ENCODE assay signal across 8 cellular contexts in genomic region chr16:4414187-4414909, GRCh38. TPM values are rescaled to one million over a fixed set of nuclear protein-coding genes. Genes with fewer than 3 reads are reported as not detected.
A peak's percentile ranks its signal among the peaks of the same experiment; 100 is the strongest.
DNase-seq lines count a peak whose midpoint lies in the region; ATAC-seq, FAIRE-seq and TF ChIP-seq lines count a peak whose summit lies in the region.

No MANE protein-coding gene starts in this region.

- peaks cover 0 to 5% (median 0%) of the 10 kb centered on the region in 3 donors for H3K4me1 ChIP-seq in pancreas
- H3K4me1 ChIP-seq in aorta (ENCODE audit: control insufficient read depth in 1 of 2, insufficient read depth in 2 of 2, low read length in 2 of 2) = no peaks in the 10 kb centered on the region

- TF ChIP-seq CTCF in HL-60 (IDR thresholded peaks at IDR 0.05; ENCODE audit: insufficient read depth, low read length) (no peak), pancreas (IDR thresholded peaks at IDR 0.05) (no peak)

- no peak for FAIRE-seq in pancreas (lab: Jason Lieb, UNC)

- H3K9me3 ChIP-seq in pancreas = no peaks in the 10 kb centered on the region
- H3K9me3 ChIP-seq in aorta (ENCODE audit: control insufficient read depth, low read length) = no peaks in the 10 kb centered on the region

- H3K4me3 ChIP-seq in HL-60 (replicated peaks; ENCODE audit: insufficient read depth, low read length) (peak overlapping the region; percentile 83), skeletal muscle cell (ENCODE audit: low read depth, low read length) (peak overlapping the region; percentile 96), pancreas (no peak overlapping the region), aorta (ENCODE audit: low read length in 2 of 2) (no peak overlapping the region)

- peak; percentile 38 for DNase-seq in CD1c-positive myeloid dendritic cell (ENCODE audit: extremely low spot score)
- no peak for DNase-seq in HL-60 (ENCODE audit: low read depth in 1 of 2, low spot score in 1 of 2)
- DNase-seq in activated T-cell treated with anti-CD3 and anti-CD28 coated beads, Interleukin-2, amount 50 U/mL, for 1 hour = peak; percentile 69
- DNase-seq in skeletal muscle cell (ENCODE audit: low read depth) = no peak
- DNase-seq in pancreas = no peak
- DNase-seq in GOT3 (lab: John Stamatoyannopoulos, UW) = no peak
- DNase-seq in aorta = no peak

- intact Hi-C loops in pancreas (cut with DNase I) (no loop called here), aorta (cut with DNase I) (no loop called here)

- ATAC-seq in GM19468 (IDR thresholded peaks at IDR 0.05; ENCODE audit: extremely low read depth, unreplicated experiment) (peak; percentile 53), pancreas (no peak), aorta (ENCODE audit: low FRiP score) (no peak)

- H3K27me3 ChIP-seq in HL-60 (ENCODE audit: insufficient read depth, poor library complexity, severe bottlenecking) (no peaks in the 10 kb centered on the region), pancreas (no peaks in the 10 kb centered on the region), aorta (ENCODE audit: control insufficient read depth in 1 of 2, insufficient read depth in 2 of 2, low read length in 1 of 2) (no peaks in the 10 kb centered on the region)

- H3K27ac ChIP-seq in HL-60 (replicated peaks) = peak overlapping the region; percentile 83; the same call in 1 of the 2 replicates
- no peak overlapping the region for H3K27ac ChIP-seq in pancreas
- H3K27ac ChIP-seq in aorta (ENCODE audit: low read depth in 1 of 2, low read length in 2 of 2) = no peak overlapping the region

- H3K36me3 ChIP-seq in pancreas (no peaks in the 10 kb centered on the region), aorta (ENCODE audit: control insufficient read depth in 1 of 2, insufficient read depth in 2 of 2, low read length in 1 of 2) (peaks cover 0 to 1% of the 10 kb centered on the region in 2 donors)

- 80 to 89% methylated on average over 7 of the region's 7 CpGs for WGBS in pancreas, 2 donors
- WGBS in aorta, 2 donors = 87 to 94% methylated on average over 7 of the region's 7 CpGs

RNA-seq across cellular contexts. Expression of gene CORO7, which starts 2.0 kb away (rescaled TPM):
- total RNA-seq in pancreas (10 to 100 TPM in 4 of 6 donors, 1 to 10 TPM in 2; 8.4 to 21.4 (median 14.2) TPM), aorta (10 to 100 TPM; 42.6 to 60.1 TPM)
- polyA plus RNA-seq in pancreas (10 to 100 TPM; 26.7 to 29.6 TPM), aorta (10 to 100 TPM; 15.3 to 38.8 TPM)

RNA-seq across cellular contexts. Expression of gene DNAJA3, which starts 11.3 kb away (rescaled TPM):
- total RNA-seq in pancreas (10 to 100 TPM; 21.0 to 33.7 (median 21.5) TPM), aorta (10 to 100 TPM; 22.7 to 26.6 TPM)
- polyA plus RNA-seq in pancreas (10 to 100 TPM; 20.3 to 23.0 TPM), aorta (10 to 100 TPM; 16.0 to 19.1 TPM)

RNA-seq across cellular contexts. Expression of gene VASN, which starts 42.7 kb away (rescaled TPM):
- total RNA-seq in pancreas (10 to 100 TPM in 1 of 6 donors, 1 to 10 TPM in 5; 3.1 to 10.1 (median 7.9) TPM), aorta (100 to 1,000 TPM in 1 of 2 donors, 10 to 100 TPM in 1; 67.0 to 120 TPM)
- polyA plus RNA-seq in pancreas (10 to 100 TPM in 1 of 2 donors, 1 to 10 TPM in 1; 9.0 to 14.8 TPM), aorta (10 to 100 TPM; 21.7 to 51.3 TPM)

Comparison
In these comparisons a context has a peak if more than half of its experiments do, and no peak if none do; other contexts are left out.
1. DNase-seq: peak in CD1c-positive myeloid dendritic cell (single experiment) and activated T-cell treated with anti-CD3 and anti-CD28 coated beads, Interleukin-2, amount 50 U/mL, for 1 hour (single experiment); none in HL-60 (0 of 2), skeletal muscle cell (single experiment), pancreas (0 of 6), GOT3 (single experiment) and aorta (0 of 2).
2. H3K4me3 ChIP-seq: peak in HL-60 (single experiment) and skeletal muscle cell (single experiment); none in pancreas (0 of 4) and aorta (0 of 2).
3. RNA of gene VASN, which starts 42.7 kb away (total RNA-seq): 67.0 to 120 TPM in aorta; 3.1 to 10.1 TPM in pancreas; every median in the first group is over 4 times any median in the second.